Comparison of ENCODE assay signal across 9 cellular contexts in genomic region chr17:63082273-63082861, GRCh38.
A peak's percentile ranks its signal among the peaks of the same experiment; 100 is the strongest.
DNase-seq lines count a peak whose midpoint lies in the region; ATAC-seq, FAIRE-seq and TF ChIP-seq lines count a peak whose summit lies in the region.
"Had no signal": no experiment of that assay in that cellular context is flagged by ENCODE, and none has a peak within 500 bp of the region (broad histone marks: within the 10 kb centered on the region; RNA-seq: fewer than 3 reads in every experiment).

No MANE protein-coding gene starts in this region.

- H3K79me2 ChIP-seq in keratinocyte (ENCODE audit: control insufficient read depth, insufficient read depth, low read length) = peaks cover 69% of the 10 kb centered on the region

- H3K9me1 ChIP-seq in keratinocyte (ENCODE audit: control insufficient read depth, extremely low read depth, insufficient read depth, low read length) = no peaks in the 10 kb centered on the region

- H3K27me3 ChIP-seq in keratinocyte (ENCODE audit: control insufficient read depth, extremely low read depth, insufficient read depth, low read length) = no peaks in the 10 kb centered on the region

- no peak overlapping the region for H3K27ac ChIP-seq in keratinocyte (ENCODE audit: control insufficient read depth, insufficient read depth, low read length)

- H3K9me3 ChIP-seq in keratinocyte (ENCODE audit: control insufficient read depth, low read depth, low read length) = no peaks in the 10 kb centered on the region

- no peaks in the 10 kb centered on the region for H3K27me3 Mint-ChIP-seq in HFFc6 (ENCODE audit: insufficient read depth)

- dilution Hi-C loops in keratinocyte (cut with MboI; ENCODE audit: extremely low pct_ligation_motif_present, low sequenced_read_pairs) = no loop called here

- no peak for DNase-seq in AG09319 (ENCODE audit: extremely low read depth, low read depth)
- peak; percentile 30 for DNase-seq in HFFc6
- DNase-seq in keratinocyte (ENCODE audit: low read depth, low spot score) = no peak
- DNase-seq in GOT3 (lab: John Stamatoyannopoulos, UW) = no peak
- DNase-seq in stimulated activated effector memory CD8-positive, alpha-beta T cell treated with anti-CD3 and anti-CD28 coated beads, Interleukin-12 subunit alpha, Interleukin-12 subunit beta, amount 100 ng/mL, for 72 hours (ENCODE audit: low spot score in 2 of 2) = no peak

- H4K20me1 ChIP-seq in keratinocyte (ENCODE audit: control insufficient read depth, extremely low read depth, insufficient read depth, low read length) = peaks cover 3% of the 10 kb centered on the region

- no peaks in the 10 kb centered on the region for H3K36me3 ChIP-seq in keratinocyte (ENCODE audit: control insufficient read depth in 2 of 2, extremely low read depth in 1 of 2, insufficient read depth in 2 of 2, low read length in 2 of 2)

- peak overlapping the region; percentile 17 for H3K4me3 Mint-ChIP-seq in HFFc6
- no peak overlapping the region for H3K4me3 Mint-ChIP-seq in stimulated activated effector memory CD8-positive, alpha-beta T cell treated with anti-CD3 and anti-CD28 coated beads, Interleukin-12 subunit alpha, Interleukin-12 subunit beta, amount 100 ng/mL, for 72 hours

- peak; percentile 51 for TF ChIP-seq CTCF in AG09319 (IDR thresholded peaks at IDR 0.05; ENCODE audit: low read depth, low read length)
- TF ChIP-seq CTCF in HFFc6 (IDR thresholded peaks at IDR 0.05) = peak; percentile 83
- peak; percentile 18; the same call in 1 of the 2 replicates for TF ChIP-seq CTCF in WI38 (IDR thresholded peaks at IDR 0.05; ENCODE audit: low read depth, low read length)
- TF ChIP-seq CTCF in keratinocyte (optimal IDR thresholded peaks at IDR 0.05 in 1 of 3, IDR thresholded peaks at IDR 0.05 in 1 of 3, conservative IDR thresholded peaks at IDR 0.05 in 1 of 3; ENCODE audit: extremely low read depth in 1 of 3, insufficient read depth in 2 of 3, low read length in 3 of 3) = peak in 2 of 3 experiments; percentile 11 to 15

- H3K4me3 ChIP-seq in WI38 (ENCODE audit: low read depth, low read length) = no peak overlapping the region
- H3K4me3 ChIP-seq in keratinocyte (ENCODE audit: control insufficient read depth in 2 of 3, extremely low read depth in 1 of 3, insufficient read depth in 2 of 3, low read depth in 1 of 3, low read length in 3 of 3) = no peak overlapping the region

- H3K9me3 Mint-ChIP-seq in HFFc6 = peaks cover 7% of the 10 kb centered on the region
- no peaks in the 10 kb centered on the region for H3K9me3 Mint-ChIP-seq in stimulated activated effector memory CD8-positive, alpha-beta T cell treated with anti-CD3 and anti-CD28 coated beads, Interleukin-12 subunit alpha, Interleukin-12 subunit beta, amount 100 ng/mL, for 72 hours

- no peak overlapping the region for H2AFZ ChIP-seq in keratinocyte (ENCODE audit: control insufficient read depth, low read length)

- no peak for ATAC-seq in HG02623 (IDR thresholded peaks at IDR 0.05; ENCODE audit: unreplicated experiment)
- no peak for ATAC-seq in HG02642 (IDR thresholded peaks at IDR 0.05; ENCODE audit: poor library complexity, unreplicated experiment)
- ATAC-seq in stimulated activated effector memory CD8-positive, alpha-beta T cell treated with anti-CD3 and anti-CD28 coated beads, Interleukin-12 subunit alpha, Interleukin-12 subunit beta, amount 100 ng/mL, for 72 hours = no peak

- no peak for FAIRE-seq in keratinocyte (lab: Jason Lieb, UNC)
- FAIRE-seq: GM18507 had no signal

- H3K9ac ChIP-seq in keratinocyte (ENCODE audit: control insufficient read depth, extremely low read depth, insufficient read depth, low read length) = no peak overlapping the region

- peaks cover 27% of the 10 kb centered on the region for H3K4me1 ChIP-seq in keratinocyte (ENCODE audit: control insufficient read depth, extremely low read depth, insufficient read depth, low read length)

- H3K4me2 ChIP-seq in keratinocyte (ENCODE audit: control insufficient read depth, extremely low read depth, insufficient read depth, low read depth, low read length) = no peak overlapping the region

- H3K4me1 Mint-ChIP-seq in HFFc6 (ENCODE audit: low read depth) = peaks cover 52% of the 10 kb centered on the region
- H3K4me1 Mint-ChIP-seq in stimulated activated effector memory CD8-positive, alpha-beta T cell treated with anti-CD3 and anti-CD28 coated beads, Interleukin-12 subunit alpha, Interleukin-12 subunit beta, amount 100 ng/mL, for 72 hours = peaks cover 7% of the 10 kb centered on the region

- H3K27ac Mint-ChIP-seq in HFFc6 = peak overlapping the region; percentile 81
- H3K27ac Mint-ChIP-seq in stimulated activated effector memory CD8-positive, alpha-beta T cell treated with anti-CD3 and anti-CD28 coated beads, Interleukin-12 subunit alpha, Interleukin-12 subunit beta, amount 100 ng/mL, for 72 hours = no peak overlapping the region

- H3K36me3 Mint-ChIP-seq in HFFc6 (ENCODE audit: low read depth) = peaks cover 18% of the 10 kb centered on the region
- no peaks in the 10 kb centered on the region for H3K36me3 Mint-ChIP-seq in stimulated activated effector memory CD8-positive, alpha-beta T cell treated with anti-CD3 and anti-CD28 coated beads, Interleukin-12 subunit alpha, Interleukin-12 subunit beta, amount 100 ng/mL, for 72 hours

Comparison
In these comparisons a context has a peak if more than half of its experiments do, and no peak if none do; other contexts are left out.
1. CTCF ChIP-seq: peak in every context shown above with its lines; median percentile 83 in HFFc6; 51 in AG09319; 18 in WI38; 13 in keratinocyte.